In the genomic region with DNA sequence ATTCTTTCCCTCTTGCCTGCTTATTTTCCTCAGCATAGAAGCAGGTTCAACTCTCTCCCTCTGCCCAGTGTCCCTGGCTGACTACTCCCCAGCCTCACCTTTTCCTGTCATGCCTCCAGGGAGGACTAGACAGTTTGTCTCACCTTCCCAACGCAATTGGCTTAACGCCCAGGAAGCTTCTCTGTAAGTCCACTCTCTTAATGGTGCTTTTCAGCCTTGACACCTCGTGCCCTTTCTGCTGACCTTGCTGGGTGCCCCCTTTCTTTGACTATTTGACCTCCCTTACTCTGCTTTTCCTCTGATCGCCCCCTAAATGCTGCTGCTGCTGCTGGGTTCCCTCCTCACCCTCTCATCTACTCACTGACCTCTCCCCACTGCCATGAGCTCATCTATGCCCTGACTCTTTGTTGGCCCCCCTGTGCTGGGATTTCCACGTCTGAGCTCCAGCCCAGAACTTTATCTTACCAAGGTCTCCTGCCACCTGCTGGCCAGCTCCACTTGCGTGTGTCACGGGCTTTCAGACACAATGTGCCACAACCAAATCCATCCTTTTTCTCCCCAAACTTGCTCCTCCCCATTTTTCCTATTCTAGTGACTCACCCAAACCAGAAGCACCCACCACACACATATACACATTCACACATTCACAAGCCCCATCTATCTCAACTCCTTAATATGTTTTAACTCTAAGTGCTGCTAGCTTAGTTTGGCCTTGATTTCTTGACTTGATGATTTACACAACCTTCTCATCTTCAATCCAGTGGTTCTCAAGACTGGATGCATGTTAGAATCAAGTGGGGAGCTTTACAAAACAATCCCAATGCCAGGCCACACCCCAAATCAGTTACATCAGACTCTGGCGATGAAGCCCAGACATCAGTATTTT, we compare ENCODE assay signal across 8 cellular contexts.
DNase-seq lines count a peak whose midpoint lies in the region; ATAC-seq, FAIRE-seq and TF ChIP-seq lines count a peak whose summit lies in the region.

No MANE protein-coding gene starts in this region.

- H3K4me1 Mint-ChIP-seq in nephron = no peaks in the 10 kb centered on the region

- peaks cover 2% of the 10 kb centered on the region for H3K9me3 Mint-ChIP-seq in nephron

- no peak overlapping the region for H3K4me3 ChIP-seq in epithelial cell of esophagus (ENCODE audit: low read length)

- H3K4me3 Mint-ChIP-seq in nephron = no peak overlapping the region

- peaks cover 36% of the 10 kb centered on the region for H3K27me3 Mint-ChIP-seq in nephron (ENCODE audit: low read depth)

- ATAC-seq in GM21786 (IDR thresholded peaks at IDR 0.05; ENCODE audit: unreplicated experiment) = no peak

- peaks cover 4% of the 10 kb centered on the region for H3K36me3 Mint-ChIP-seq in nephron (ENCODE audit: low read depth)

- no peak for FAIRE-seq in urothelium cell line (lab: Jason Lieb, UNC)

- peak; percentile 74 for TF ChIP-seq CTCF in epithelial cell of esophagus (IDR thresholded peaks at IDR 0.05; ENCODE audit: insufficient read depth, low read depth, low read length, missing control alignments)
- peak; percentile 38 to 43 (median 41) for TF ChIP-seq CTCF in nephron (IDR thresholded peaks at IDR 0.05; ENCODE audit: unreplicated experiment in 3 of 3)

- peak; percentile 14 for DNase-seq in NCI-H1092 treated with DMSO at 0.1 percent for 48 hours (lab: John Stamatoyannopoulos, UW)
- no peak for DNase-seq in NCI-H1092 (lab: John Stamatoyannopoulos, UW)
- DNase-seq in NCI-H146 (lab: John Stamatoyannopoulos, UW) = peak; percentile 11
- DNase-seq in activated CD4-positive, alpha-beta T cell treated with anti-CD3 and anti-CD28 coated beads, Interleukin-2, amount 50 U/mL, for 48 hours = peak; percentile 51 to 62
- DNase-seq in epithelial cell of esophagus (ENCODE audit: low read depth) = peak; percentile 60
- peak; percentile 68 for DNase-seq in urothelium cell line (ENCODE audit: low spot score)

- H3K27ac Mint-ChIP-seq in nephron = no peak overlapping the region
